Comparison of ENCODE assay signal across 8 cellular contexts in genomic region chr1:191296-192049, GRCh38.
DNase-seq lines count a peak whose midpoint lies in the region; ATAC-seq and TF ChIP-seq lines count a peak whose summit lies in the region.
"Not testable (repeated sequence)": the region's sequence is repeated elsewhere in the genome, so short reads cannot be mapped to it uniquely, and the experiment has no call there.

No MANE protein-coding gene starts in this region.

- not testable (repeated sequence) for H3K9me2 ChIP-seq in GM23248 (ENCODE audit: insufficient read depth)

- H3K23ac ChIP-seq in mesenchymal stem cell (ENCODE audit: low read length in 2 of 2): not testable (repeated sequence)

- ATAC-seq in effector memory CD8-positive, alpha-beta T cell (replicated peaks); right cardiac atrium: not testable (repeated sequence)

- not testable (repeated sequence) for TF ChIP-seq EP300 in sigmoid colon (IDR thresholded peaks at IDR 0.05)

- not testable (repeated sequence) for H3K9me3 ChIP-seq in GM23248 (ENCODE audit: low read depth); right cardiac atrium (ENCODE audit: control insufficient read depth, low read length); mesenchymal stem cell (ENCODE audit: control insufficient read depth, low read length); sigmoid colon; vagina

- not testable (repeated sequence) for H3K4me3 ChIP-seq in GM23248; right cardiac atrium (ENCODE audit: low read length); mesenchymal stem cell (ENCODE audit: insufficient read depth in 1 of 2, low read depth in 1 of 2, low read length in 2 of 2); sigmoid colon; vagina

- in situ Hi-C loops in GM23248 (cut with MboI): not testable (repeated sequence)

- H4K20me1 ChIP-seq in GM23248 (ENCODE audit: insufficient read depth): not testable (repeated sequence)

- H3K4me1 Mint-ChIP-seq in T-helper 2 cell treated with Interferon-gamma antibody and Interleukin-4, amounts not matched to agents 5 μg/mL and 100 μg/mL, for 36 hours (ENCODE audit: low read depth); effector memory CD8-positive, alpha-beta T cell (ENCODE audit: low read depth in 2 of 2): not testable (repeated sequence)

- peak overlapping the region; percentile 61 for H4K91ac ChIP-seq in mesenchymal stem cell (ENCODE audit: low read length)

- not testable (repeated sequence) for H2AK5ac ChIP-seq in mesenchymal stem cell (ENCODE audit: low read length, severe bottlenecking)

- not testable (repeated sequence) for H3K18ac ChIP-seq in mesenchymal stem cell (ENCODE audit: low read depth in 1 of 2, low read length in 2 of 2)

- not testable (repeated sequence) for H3F3A ChIP-seq in GM23248 (ENCODE audit: insufficient read depth)

- TF ChIP-seq CTCF in sigmoid colon (IDR thresholded peaks at IDR 0.05); vagina (IDR thresholded peaks at IDR 0.05): not testable (repeated sequence)

- WGBS in GM23248 (ENCODE audit: low coverage in 1 of 2, low lambda C conversion rate in 2 of 2, missing lambda C conversion rate in 2 of 2), 2 experiments: 65 to 69% methylated on average over 17 of the region's 19 CpGs
- 39% methylated on average over 15 of the region's 19 CpGs for WGBS in right cardiac atrium
- WGBS in mesenchymal stem cell: 68% methylated on average over 6 of the region's 19 CpGs
- 66 to 80% methylated on average over 16 of the region's 19 CpGs for WGBS in sigmoid colon, 2 donors

- H3K27ac ChIP-seq in GM23248; right cardiac atrium (ENCODE audit: low read length); mesenchymal stem cell (ENCODE audit: low read length, poor library complexity, severe bottlenecking); sigmoid colon; vagina: not testable (repeated sequence)

- not testable (repeated sequence) for H2BK15ac ChIP-seq in mesenchymal stem cell (ENCODE audit: low read depth, poor library complexity, severe bottlenecking)

- not testable (repeated sequence) for H3K36me3 ChIP-seq in GM23248 (ENCODE audit: low read depth); sigmoid colon; vagina
- peaks cover 4 to 10% of the 10 kb centered on the region in 2 experiments for H3K36me3 ChIP-seq in mesenchymal stem cell (ENCODE audit: control insufficient read depth in 1 of 2, insufficient read depth in 2 of 2, low read depth in 1 of 2, low read length in 2 of 2)

- H3K9me3 Mint-ChIP-seq in T-helper 2 cell treated with Interferon-gamma antibody and Interleukin-4, amounts not matched to agents 5 μg/mL and 100 μg/mL, for 36 hours; effector memory CD8-positive, alpha-beta T cell: not testable (repeated sequence)

- not testable (repeated sequence) for H3K27me3 ChIP-seq in GM23248 (replicated peaks; ENCODE audit: insufficient read depth); right cardiac atrium (ENCODE audit: control insufficient read depth, insufficient read depth); mesenchymal stem cell (ENCODE audit: control insufficient read depth in 1 of 2, insufficient read depth in 1 of 2, low read length in 2 of 2); sigmoid colon; vagina

- not testable (repeated sequence) for H3K4me1 ChIP-seq in GM23248 (ENCODE audit: insufficient read depth); right cardiac atrium (ENCODE audit: control insufficient read depth, insufficient read depth, low read length); mesenchymal stem cell (ENCODE audit: control insufficient read depth, insufficient read depth, low read depth, low read length); sigmoid colon; vagina

- not testable (repeated sequence) for H3K4me2 ChIP-seq in GM23248 (ENCODE audit: unreplicated experiment); mesenchymal stem cell (ENCODE audit: low read length, poor library complexity, severe bottlenecking)

- not testable (repeated sequence) for H2AFZ ChIP-seq in GM23248; mesenchymal stem cell (ENCODE audit: low read depth, low read length)

- DNase-seq in GM23248 (peak; percentile 18), right cardiac atrium (peak; percentile 63 to 72 (median 63)), sigmoid colon (peak; percentile 73), vagina (ENCODE audit: extremely low spot score in 2 of 2) (peak; percentile 65 to 92)
- not testable (repeated sequence) for DNase-seq in T-helper 2 cell treated with Interferon-gamma antibody and Interleukin-4, amounts not matched to agents 5 μg/mL and 100 μg/mL, for 36 hours (ENCODE audit: low spot score); effector memory CD8-positive, alpha-beta T cell; mesenchymal stem cell
- peak; percentile 12 for DNase-seq in activated naive CD4-positive, alpha-beta T cell treated with anti-CD3 and anti-CD28 coated beads, Interleukin-2, amount 50 U/mL, for 16 hours

- not testable (repeated sequence) for H3K9ac ChIP-seq in GM23248; mesenchymal stem cell (ENCODE audit: low read length)

- H4K8ac ChIP-seq in mesenchymal stem cell (ENCODE audit: low read length): peak overlapping the region; percentile 7

- intact Hi-C loops in right cardiac atrium (cut with DNase I); sigmoid colon (cut with DNase I); vagina (cut with DNase I): not testable (repeated sequence)

- not testable (repeated sequence) for H3K4me3 Mint-ChIP-seq in T-helper 2 cell treated with Interferon-gamma antibody and Interleukin-4, amounts not matched to agents 5 μg/mL and 100 μg/mL, for 36 hours
- peak overlapping the region; percentile 38 to 62 for H3K4me3 Mint-ChIP-seq in effector memory CD8-positive, alpha-beta T cell

- TF ChIP-seq POLR2A in sigmoid colon (IDR thresholded peaks at IDR 0.05); vagina (IDR thresholded peaks at IDR 0.05): not testable (repeated sequence)

- H3K27me3 Mint-ChIP-seq in T-helper 2 cell treated with Interferon-gamma antibody and Interleukin-4, amounts not matched to agents 5 μg/mL and 100 μg/mL, for 36 hours (ENCODE audit: low read depth); effector memory CD8-positive, alpha-beta T cell: not testable (repeated sequence)

- H3K36me3 Mint-ChIP-seq in T-helper 2 cell treated with Interferon-gamma antibody and Interleukin-4, amounts not matched to agents 5 μg/mL and 100 μg/mL, for 36 hours (ENCODE audit: low read depth); effector memory CD8-positive, alpha-beta T cell (ENCODE audit: insufficient read depth): not testable (repeated sequence)

- H3K14ac ChIP-seq in mesenchymal stem cell (ENCODE audit: low read length in 2 of 2): not testable (repeated sequence)

- H3K79me1 ChIP-seq in mesenchymal stem cell (replicated peaks; ENCODE audit: low read length, poor library complexity, severe bottlenecking): not testable (repeated sequence)

- H2BK5ac ChIP-seq in mesenchymal stem cell (ENCODE audit: low read depth, low read length, poor library complexity, severe bottlenecking): not testable (repeated sequence)

- H3K4ac ChIP-seq in mesenchymal stem cell (ENCODE audit: low read depth in 1 of 2, low read length in 2 of 2): not testable (repeated sequence)

- not testable (repeated sequence) for H2BK120ac ChIP-seq in mesenchymal stem cell (ENCODE audit: low read depth, low read length)

- H3K79me2 ChIP-seq in GM23248 (ENCODE audit: insufficient read depth): not testable (repeated sequence)

- H2BK12ac ChIP-seq in mesenchymal stem cell (ENCODE audit: low read length in 2 of 2): not testable (repeated sequence)

- peak overlapping the region; percentile 50 for H3K27ac Mint-ChIP-seq in T-helper 2 cell treated with Interferon-gamma antibody and Interleukin-4, amounts not matched to agents 5 μg/mL and 100 μg/mL, for 36 hours
- H3K27ac Mint-ChIP-seq in effector memory CD8-positive, alpha-beta T cell: peak overlapping the region; percentile 29 to 90
